ENCODE assay signal across 1 cellular context in genomic region chr15:41558400-41559238, GRCh38.
A peak's percentile ranks its signal among the peaks of the same experiment; 100 is the strongest.
TF ChIP-seq lines count a peak whose summit lies in the region.

TSS of gene TYRO3 (plus strand) at chr15:41559212. CDS start at chr15:41559258, 46 bp downstream.

TF ChIP-seq in K562, 482 proteins besides CTCF, POLR2A, EP300 and RAD21 (continued from another document and continues in another):
- TF ChIP-seq, protein P1, sequence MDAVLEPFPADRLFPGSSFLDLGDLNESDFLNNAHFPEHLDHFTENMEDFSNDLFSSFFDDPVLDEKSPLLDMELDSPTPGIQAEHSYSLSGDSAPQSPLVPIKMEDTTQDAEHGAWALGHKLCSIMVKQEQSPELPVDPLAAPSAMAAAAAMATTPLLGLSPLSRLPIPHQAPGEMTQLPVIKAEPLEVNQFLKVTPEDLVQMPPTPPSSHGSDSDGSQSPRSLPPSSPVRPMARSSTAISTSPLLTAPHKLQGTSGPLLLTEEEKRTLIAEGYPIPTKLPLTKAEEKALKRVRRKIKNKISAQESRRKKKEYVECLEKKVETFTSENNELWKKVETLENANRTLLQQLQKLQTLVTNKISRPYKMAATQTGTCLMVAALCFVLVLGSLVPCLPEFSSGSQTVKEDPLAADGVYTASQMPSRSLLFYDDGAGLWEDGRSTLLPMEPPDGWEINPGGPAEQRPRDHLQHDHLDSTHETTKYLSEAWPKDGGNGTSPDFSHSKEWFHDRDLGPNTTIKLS (IDR thresholded peaks at IDR 0.05; ENCODE audit: borderline replicate concordance, low read depth): no peak
- TF ChIP-seq HINFP (tag; conservative IDR thresholded peaks at IDR 0.05; ENCODE audit: low read depth): no peak
- TF ChIP-seq, protein P2, sequence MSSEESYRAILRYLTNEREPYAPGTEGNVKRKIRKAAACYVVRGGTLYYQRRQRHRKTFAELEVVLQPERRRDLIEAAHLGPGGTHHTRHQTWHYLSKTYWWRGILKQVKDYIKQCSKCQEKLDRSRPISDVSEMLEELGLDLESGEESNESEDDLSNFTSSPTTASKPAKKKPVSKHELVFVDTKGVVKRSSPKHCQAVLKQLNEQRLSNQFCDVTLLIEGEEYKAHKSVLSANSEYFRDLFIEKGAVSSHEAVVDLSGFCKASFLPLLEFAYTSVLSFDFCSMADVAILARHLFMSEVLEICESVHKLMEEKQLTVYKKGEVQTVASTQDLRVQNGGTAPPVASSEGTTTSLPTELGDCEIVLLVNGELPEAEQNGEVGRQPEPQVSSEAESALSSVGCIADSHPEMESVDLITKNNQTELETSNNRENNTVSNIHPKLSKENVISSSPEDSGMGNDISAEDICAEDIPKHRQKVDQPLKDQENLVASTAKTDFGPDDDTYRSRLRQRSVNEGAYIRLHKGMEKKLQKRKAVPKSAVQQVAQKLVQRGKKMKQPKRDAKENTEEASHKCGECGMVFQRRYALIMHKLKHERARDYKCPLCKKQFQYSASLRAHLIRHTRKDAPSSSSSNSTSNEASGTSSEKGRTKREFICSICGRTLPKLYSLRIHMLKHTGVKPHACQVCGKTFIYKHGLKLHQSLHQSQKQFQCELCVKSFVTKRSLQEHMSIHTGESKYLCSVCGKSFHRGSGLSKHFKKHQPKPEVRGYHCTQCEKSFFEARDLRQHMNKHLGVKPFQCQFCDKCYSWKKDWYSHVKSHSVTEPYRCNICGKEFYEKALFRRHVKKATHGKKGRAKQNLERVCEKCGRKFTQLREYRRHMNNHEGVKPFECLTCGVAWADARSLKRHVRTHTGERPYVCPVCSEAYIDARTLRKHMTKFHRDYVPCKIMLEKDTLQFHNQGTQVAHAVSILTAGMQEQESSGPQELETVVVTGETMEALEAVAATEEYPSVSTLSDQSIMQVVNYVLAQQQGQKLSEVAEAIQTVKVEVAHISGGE (CRISPR knock-in tag; IDR thresholded peaks at IDR 0.05): no peak
- no peak for TF ChIP-seq CCAR2 (IDR thresholded peaks at IDR 0.05; ENCODE audit: low read depth, low read length)
- TF ChIP-seq SP1 (CRISPR knock-in tag; IDR thresholded peaks at IDR 0.05): no peak
- TF ChIP-seq YY1 (IDR thresholded peaks at IDR 0.05; ENCODE audit: borderline replicate concordance in 1 of 3, control insufficient read depth in 1 of 3, extremely low read depth in 1 of 3, insufficient read depth in 3 of 3, insufficient read length in 1 of 3, insufficient replicate concordance in 2 of 3, low read depth in 1 of 3, low read length in 2 of 3): peak in 2 of 3 experiments; percentile 22 to 69
- TF ChIP-seq MTA3 (IDR thresholded peaks at IDR 0.05; ENCODE audit: borderline replicate concordance): no peak
- TF ChIP-seq HBP1 (CRISPR knock-in tag; IDR thresholded peaks at IDR 0.05): 0 out of 2 replicates have a peak, but pooled peaks have one; percentile 5
- TF ChIP-seq LCOR (CRISPR knock-in tag; IDR thresholded peaks at IDR 0.05): no peak
- no peak for TF ChIP-seq NCOA4 (IDR thresholded peaks at IDR 0.05; ENCODE audit: partially characterized antibody)
- no peak for TF ChIP-seq ELK1 (CRISPR knock-in tag; IDR thresholded peaks at IDR 0.05)
- no peak for TF ChIP-seq ZNF398 (CRISPR knock-in tag; IDR thresholded peaks at IDR 0.05)
- no peak for TF ChIP-seq PTBP1 (IDR thresholded peaks at IDR 0.05; ENCODE audit: low read depth, low read length)
- no peak for TF ChIP-seq POLR2AphosphoS5 (IDR thresholded peaks at IDR 0.05; ENCODE audit: control insufficient read depth, insufficient read depth, low read depth, low read length)
- no peak for TF ChIP-seq ZNF668 (CRISPR knock-in tag; IDR thresholded peaks at IDR 0.05)
- no peak for TF ChIP-seq ARID2 (IDR thresholded peaks at IDR 0.05)
- no peak for TF ChIP-seq SIX5 (IDR thresholded peaks at IDR 0.05; ENCODE audit: borderline replicate concordance in 1 of 2, insufficient read depth in 1 of 2, low read depth in 1 of 2, low read length in 2 of 2)
- no peak for TF ChIP-seq GTF3C2 (IDR thresholded peaks at IDR 0.05; ENCODE audit: borderline replicate concordance, extremely low read depth, insufficient read length)
- no peak for TF ChIP-seq ZNF507 (tag; conservative IDR thresholded peaks at IDR 0.05)
- TF ChIP-seq ZNF740 (CRISPR knock-in tag; IDR thresholded peaks at IDR 0.05): no peak
- TF ChIP-seq ZNF740 (tag; IDR thresholded peaks at IDR 0.05): no peak
- no peak for TF ChIP-seq TRIM28 (IDR thresholded peaks at IDR 0.05)
- TF ChIP-seq CBFA2T2 (conservative IDR thresholded peaks at IDR 0.05): no peak
- TF ChIP-seq, protein P3, sequence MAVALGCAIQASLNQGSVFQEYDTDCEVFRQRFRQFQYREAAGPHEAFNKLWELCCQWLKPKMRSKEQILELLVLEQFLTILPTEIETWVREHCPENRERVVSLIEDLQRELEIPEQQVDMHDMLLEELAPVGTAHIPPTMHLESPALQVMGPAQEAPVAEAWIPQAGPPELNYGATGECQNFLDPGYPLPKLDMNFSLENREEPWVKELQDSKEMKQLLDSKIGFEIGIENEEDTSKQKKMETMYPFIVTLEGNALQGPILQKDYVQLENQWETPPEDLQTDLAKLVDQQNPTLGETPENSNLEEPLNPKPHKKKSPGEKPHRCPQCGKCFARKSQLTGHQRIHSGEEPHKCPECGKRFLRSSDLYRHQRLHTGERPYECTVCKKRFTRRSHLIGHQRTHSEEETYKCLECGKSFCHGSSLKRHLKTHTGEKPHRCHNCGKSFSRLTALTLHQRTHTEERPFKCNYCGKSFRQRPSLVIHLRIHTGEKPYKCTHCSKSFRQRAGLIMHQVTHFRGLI (CRISPR knock-in tag; IDR thresholded peaks at IDR 0.05): no peak
- no peak for TF ChIP-seq RBM39 (optimal IDR thresholded peaks at IDR 0.05; ENCODE audit: low read depth, low read length)
- TF ChIP-seq, protein P4, sequence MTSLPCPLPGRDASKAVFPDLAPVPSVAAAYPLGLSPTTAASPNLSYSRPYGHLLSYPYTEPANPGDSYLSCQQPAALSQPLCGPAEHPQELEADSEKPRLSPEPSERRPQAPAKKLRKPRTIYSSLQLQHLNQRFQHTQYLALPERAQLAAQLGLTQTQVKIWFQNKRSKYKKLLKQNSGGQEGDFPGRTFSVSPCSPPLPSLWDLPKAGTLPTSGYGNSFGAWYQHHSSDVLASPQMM (CRISPR knock-in tag; IDR thresholded peaks at IDR 0.05): no peak
- TF ChIP-seq PCBP1 (IDR thresholded peaks at IDR 0.05; ENCODE audit: low read depth, low read length, poor library complexity, severe bottlenecking): peak; percentile 26
- peak; percentile 35 for TF ChIP-seq MEIS2 (IDR thresholded peaks at IDR 0.05; ENCODE audit: partially characterized antibody)
- TF ChIP-seq CSDE1 (IDR thresholded peaks at IDR 0.05): no peak
- TF ChIP-seq LARP7 (IDR thresholded peaks at IDR 0.05): 0 out of 2 replicates have a peak, but pooled peaks have one; percentile 12
- no peak for TF ChIP-seq JUND (IDR thresholded peaks at IDR 0.05; ENCODE audit: borderline replicate concordance, low read depth, low read length)
- TF ChIP-seq JUND (tag; IDR thresholded peaks at IDR 0.05; ENCODE audit: borderline replicate concordance, low read depth, low read length): no peak; the same call in 2 of the 3 replicates
- no peak for TF ChIP-seq ZKSCAN8 (CRISPR knock-in tag; IDR thresholded peaks at IDR 0.05)
- peak in 1 of 2 experiments; percentile 12; a peak in 1 of 4 replicates for TF ChIP-seq SIN3A (IDR thresholded peaks at IDR 0.05; ENCODE audit: borderline replicate concordance in 2 of 2, control insufficient read depth in 1 of 2, low read depth in 2 of 2, low read length in 2 of 2)
- no peak for TF ChIP-seq TAF15 (IDR thresholded peaks at IDR 0.05; ENCODE audit: low read depth, low read length)
- no peak for TF ChIP-seq FOXM1 (IDR thresholded peaks at IDR 0.05; ENCODE audit: low read depth)
- no peak for TF ChIP-seq FOXM1 (CRISPR knock-in tag; IDR thresholded peaks at IDR 0.05; ENCODE audit: low read depth)
- no peak for TF ChIP-seq MXD1 (CRISPR knock-in tag; IDR thresholded peaks at IDR 0.05; ENCODE audit: borderline replicate concordance, poor library complexity, severe bottlenecking)
- TF ChIP-seq, protein P5, sequence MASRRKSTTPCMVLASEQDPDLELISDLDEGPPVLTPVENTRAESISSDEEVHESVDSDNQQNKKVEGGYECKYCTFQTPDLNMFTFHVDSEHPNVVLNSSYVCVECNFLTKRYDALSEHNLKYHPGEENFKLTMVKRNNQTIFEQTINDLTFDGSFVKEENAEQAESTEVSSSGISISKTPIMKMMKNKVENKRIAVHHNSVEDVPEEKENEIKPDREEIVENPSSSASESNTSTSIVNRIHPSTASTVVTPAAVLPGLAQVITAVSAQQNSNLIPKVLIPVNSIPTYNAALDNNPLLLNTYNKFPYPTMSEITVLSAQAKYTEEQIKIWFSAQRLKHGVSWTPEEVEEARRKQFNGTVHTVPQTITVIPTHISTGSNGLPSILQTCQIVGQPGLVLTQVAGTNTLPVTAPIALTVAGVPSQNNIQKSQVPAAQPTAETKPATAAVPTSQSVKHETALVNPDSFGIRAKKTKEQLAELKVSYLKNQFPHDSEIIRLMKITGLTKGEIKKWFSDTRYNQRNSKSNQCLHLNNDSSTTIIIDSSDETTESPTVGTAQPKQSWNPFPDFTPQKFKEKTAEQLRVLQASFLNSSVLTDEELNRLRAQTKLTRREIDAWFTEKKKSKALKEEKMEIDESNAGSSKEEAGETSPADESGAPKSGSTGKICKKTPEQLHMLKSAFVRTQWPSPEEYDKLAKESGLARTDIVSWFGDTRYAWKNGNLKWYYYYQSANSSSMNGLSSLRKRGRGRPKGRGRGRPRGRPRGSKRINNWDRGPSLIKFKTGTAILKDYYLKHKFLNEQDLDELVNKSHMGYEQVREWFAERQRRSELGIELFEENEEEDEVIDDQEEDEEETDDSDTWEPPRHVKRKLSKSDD (conservative IDR thresholded peaks at IDR 0.05; ENCODE audit: low read length): no peak
